ENCODE assay signal across 9 cellular contexts in genomic region chr4:102693266-102693850, GRCh38.
"Had no signal": no experiment of that assay in that cellular context is flagged by ENCODE, and none has a peak within 500 bp of the region (broad histone marks: within the 10 kb centered on the region; RNA-seq: fewer than 3 reads in every experiment).

No MANE protein-coding gene starts in this region.

- H3K9me3 ChIP-seq: ascending aorta, colonic mucosa, gastroesophageal sphincter, psoas muscle had no signal

- H3K27ac ChIP-seq: colonic mucosa, gastroesophageal sphincter, psoas muscle had no signal

- DNase-seq: activated CD4-positive, alpha-beta T cell treated with anti-CD3 and anti-CD28 coated beads for 1 hour; activated CD4-positive, alpha-beta T cell treated with anti-CD3 and anti-CD28 coated beads, Interleukin-2, amount 50 U/mL, for 48 hours; activated T-cell treated with anti-CD3 and anti-CD28 coated beads, Interleukin-2, amount 50 U/mL, for 48 hours; colonic mucosa; effector CD4-positive, alpha-beta T cell; psoas muscle had no signal

- H3K4me1 ChIP-seq: ascending aorta, colonic mucosa, psoas muscle had no signal

- H3K4me3 Mint-ChIP-seq: nephron had no signal

- H3K27me3 ChIP-seq: ascending aorta, colonic mucosa, gastroesophageal sphincter had no signal

- ATAC-seq: gastroesophageal sphincter, psoas muscle had no signal

- H3K36me3 ChIP-seq: colonic mucosa had no signal

- H3K4me3 ChIP-seq: ascending aorta, colonic mucosa, gastroesophageal sphincter, psoas muscle had no signal

- H3K27ac Mint-ChIP-seq: nephron had no signal
